ENCODE assay signal across 19 cellular contexts in genomic region chr14:79567306-79567705, GRCh38.
"Had no signal": no experiment of that assay in that cellular context is flagged by ENCODE, and none has a peak within 500 bp of the region (broad histone marks: within the 10 kb centered on the region; RNA-seq: fewer than 3 reads in every experiment).

No MANE protein-coding gene starts in this region.

- H3K27me3 Mint-ChIP-seq: activated CD4-positive, alpha-beta memory T cell treated with anti-CD3 and anti-CD28 coated beads, Interleukin-2, amount 10 ng/mL, durations not matched to agents 7 days and 5 days; activated CD4-positive, alpha-beta T cell treated with anti-CD3 and anti-CD28 coated beads, Interleukin-2, amount 10 ng/mL, durations not matched to agents 7 days and 5 days; activated naive CD8-positive, alpha-beta T cell; activated T-helper 17 cell treated with anti-CD3 and anti-CD28 coated beads, Interleukin-2, amount 50 U/mL, for 72 hours had no signal

- DNase-seq: activated CD4-positive, alpha-beta memory T cell treated with anti-CD3 and anti-CD28 coated beads, Interleukin-2, amount 10 ng/mL, durations not matched to agents 7 days and 5 days; activated CD4-positive, alpha-beta T cell treated with anti-CD3 and anti-CD28 coated beads, Interleukin-2, amount 10 ng/mL, durations not matched to agents 7 days and 5 days; activated CD4-positive, CD25-positive, alpha-beta regulatory T cell; activated gamma-delta T cell; activated naive CD4-positive, alpha-beta T cell treated with anti-CD3 and anti-CD28 coated beads for 36 hours; activated T-cell treated with anti-CD3 and anti-CD28 coated beads for 4 hours; activated T-cell treated with anti-CD3 and anti-CD28 coated beads, Interleukin-2, amount 50 U/mL, for 48 hours; brain microvascular endothelial cell; cerebellar nuclear complex; Karpas-422; MM.1S; NCI-H146; NCI-H2029; NCI-H2107; SIG-M5; T-helper 1 cell had no signal

- H3K27ac Mint-ChIP-seq: activated CD4-positive, alpha-beta memory T cell treated with anti-CD3 and anti-CD28 coated beads, Interleukin-2, amount 10 ng/mL, durations not matched to agents 7 days and 5 days; activated CD4-positive, alpha-beta T cell treated with anti-CD3 and anti-CD28 coated beads, Interleukin-2, amount 10 ng/mL, durations not matched to agents 7 days and 5 days; activated naive CD4-positive, alpha-beta T cell treated with anti-CD3 and anti-CD28 coated beads for 36 hours; activated naive CD8-positive, alpha-beta T cell; activated T-helper 17 cell treated with anti-CD3 and anti-CD28 coated beads, Interleukin-2, amount 50 U/mL, for 72 hours had no signal

- H3K9me3 Mint-ChIP-seq: activated CD4-positive, alpha-beta memory T cell treated with anti-CD3 and anti-CD28 coated beads, Interleukin-2, amount 10 ng/mL, durations not matched to agents 7 days and 5 days; activated CD4-positive, alpha-beta T cell treated with anti-CD3 and anti-CD28 coated beads, Interleukin-2, amount 10 ng/mL, durations not matched to agents 7 days and 5 days; activated naive CD4-positive, alpha-beta T cell treated with anti-CD3 and anti-CD28 coated beads for 36 hours had no signal

- H3K4me3 Mint-ChIP-seq: activated CD4-positive, alpha-beta memory T cell treated with anti-CD3 and anti-CD28 coated beads, Interleukin-2, amount 10 ng/mL, durations not matched to agents 7 days and 5 days; activated CD4-positive, alpha-beta T cell treated with anti-CD3 and anti-CD28 coated beads, Interleukin-2, amount 10 ng/mL, durations not matched to agents 7 days and 5 days; activated naive CD4-positive, alpha-beta T cell treated with anti-CD3 and anti-CD28 coated beads for 36 hours; activated naive CD8-positive, alpha-beta T cell; activated T-helper 17 cell treated with anti-CD3 and anti-CD28 coated beads, Interleukin-2, amount 50 U/mL, for 72 hours had no signal

- ATAC-seq: activated T-helper 17 cell treated with anti-CD3 and anti-CD28 coated beads, Interleukin-2, amount 50 U/mL, for 72 hours; K562 had no signal

- H3K4me1 Mint-ChIP-seq: activated CD4-positive, alpha-beta memory T cell treated with anti-CD3 and anti-CD28 coated beads, Interleukin-2, amount 10 ng/mL, durations not matched to agents 7 days and 5 days; activated CD4-positive, alpha-beta T cell treated with anti-CD3 and anti-CD28 coated beads, Interleukin-2, amount 10 ng/mL, durations not matched to agents 7 days and 5 days; activated T-helper 17 cell treated with anti-CD3 and anti-CD28 coated beads, Interleukin-2, amount 50 U/mL, for 72 hours had no signal

- H3K36me3 Mint-ChIP-seq: activated naive CD8-positive, alpha-beta T cell had no signal
